Comparison of ENCODE assay signal across 14 cellular contexts in genomic region chr10:121695731-121696464, GRCh38.
DNase-seq lines count a peak whose midpoint lies in the region; ATAC-seq, FAIRE-seq and TF ChIP-seq lines count a peak whose summit lies in the region.
"Had no signal": no experiment of that assay in that cellular context is flagged by ENCODE, and none has a peak within 500 bp of the region (broad histone marks: within the 10 kb centered on the region; RNA-seq: fewer than 3 reads in every experiment).

No MANE protein-coding gene starts in this region.

- intact Hi-C loops in mammary epithelial cell (cut with micrococcal nuclease) = no loop called here

- FAIRE-seq in keratinocyte (lab: Jason Lieb, UNC) = peak; percentile 39

- CTCF ChIA-PET in mammary epithelial cell (lab: Charles Lee; ENCODE audit: low non-redundant PET) = no interaction called here

- H3F3A ChIP-seq in GM23338 (replicated peaks; ENCODE audit: low read depth) = no peaks in the 10 kb centered on the region

- H3K9me1 ChIP-seq in keratinocyte (ENCODE audit: control insufficient read depth, extremely low read depth, insufficient read depth, low read length) = no peaks in the 10 kb centered on the region

- H3K36me3 ChIP-seq in GM23338 (ENCODE audit: insufficient read depth) (no peaks in the 10 kb centered on the region), mammary epithelial cell (ENCODE audit: insufficient read depth, low read length) (no peaks in the 10 kb centered on the region), keratinocyte (ENCODE audit: control insufficient read depth in 2 of 2, extremely low read depth in 1 of 2, insufficient read depth in 2 of 2, low read length in 2 of 2) (no peaks in the 10 kb centered on the region)
- H3K36me3 ChIP-seq: BE2C had no signal

- H3K4me3 ChIP-seq in GM23338 (no peak overlapping the region), mammary epithelial cell (replicated peaks in 1 of 3; ENCODE audit: insufficient read depth in 1 of 3, low read depth in 2 of 3, low read length in 3 of 3) (no peak overlapping the region), keratinocyte (ENCODE audit: control insufficient read depth in 2 of 3, extremely low read depth in 1 of 3, insufficient read depth in 2 of 3, low read depth in 1 of 3, low read length in 3 of 3) (no peak overlapping the region)
- H3K4me3 ChIP-seq: PC-9 had no signal

- H3K9me3 ChIP-seq in mammary epithelial cell (replicated peaks; ENCODE audit: insufficient read depth, low read length) (no peaks in the 10 kb centered on the region), keratinocyte (ENCODE audit: control insufficient read depth, low read depth, low read length) (no peaks in the 10 kb centered on the region)
- H3K9me3 ChIP-seq: BE2C had no signal

- H3K4me1 ChIP-seq in GM23338 (ENCODE audit: insufficient read depth) (peaks cover 7% of the 10 kb centered on the region), mammary epithelial cell (ENCODE audit: insufficient read depth, low read length) (peaks cover 23% of the 10 kb centered on the region), keratinocyte (ENCODE audit: control insufficient read depth, extremely low read depth, insufficient read depth, low read length) (peaks cover 29% of the 10 kb centered on the region)

- H3K9ac ChIP-seq in mammary epithelial cell (ENCODE audit: insufficient read depth, low read length) (no peak overlapping the region), keratinocyte (ENCODE audit: control insufficient read depth, extremely low read depth, insufficient read depth, low read length) (peak overlapping the region; percentile 43)

- no peaks in the 10 kb centered on the region for H4K20me1 ChIP-seq in GM23338 (replicated peaks; ENCODE audit: insufficient read depth)
- no peaks in the 10 kb centered on the region for H4K20me1 ChIP-seq in mammary epithelial cell (ENCODE audit: insufficient read depth, low read length)
- H4K20me1 ChIP-seq in keratinocyte (ENCODE audit: control insufficient read depth, extremely low read depth, insufficient read depth, low read length) = no peaks in the 10 kb centered on the region

- WGBS in mammary epithelial cell (ENCODE audit: low coverage, missing lambda C conversion rate) = 20% methylated on average over 7 of the region's 7 CpGs

- H3K79me2 ChIP-seq in GM23338 (replicated peaks; ENCODE audit: insufficient read depth) (no peaks in the 10 kb centered on the region), mammary epithelial cell (ENCODE audit: insufficient read depth, low read length) (no peaks in the 10 kb centered on the region), keratinocyte (ENCODE audit: control insufficient read depth, insufficient read depth, low read length) (no peaks in the 10 kb centered on the region)

- H3K27ac ChIP-seq in GM23338 (ENCODE audit: low read depth) (no peak overlapping the region), mammary epithelial cell (ENCODE audit: insufficient read depth, low read depth, low read length) (no peak overlapping the region), keratinocyte (ENCODE audit: control insufficient read depth, insufficient read depth, low read length) (peak overlapping the region; percentile 87)
- H3K27ac ChIP-seq: PC-9 had no signal

- peaks cover 3% of the 10 kb centered on the region; the same call in 1 of the 3 replicates for H3K36me3 Mint-ChIP-seq in GM23338 (ENCODE audit: low read depth)
- no peaks in the 10 kb centered on the region for H3K36me3 Mint-ChIP-seq in progenitor cell of endocrine pancreas (ENCODE audit: insufficient read depth)
- H3K36me3 Mint-ChIP-seq: CD8-positive, alpha-beta T cell had no signal

- 0 out of 2 replicates have a peak, but pooled peaks cover 6% of the 10 kb centered on the region for H3K9me2 ChIP-seq in GM23338 (ENCODE audit: insufficient read depth)

- no peak overlapping the region for H3K4me3 Mint-ChIP-seq in GM23338
- H3K4me3 Mint-ChIP-seq in progenitor cell of endocrine pancreas (ENCODE audit: low read depth) = no peak overlapping the region
- H3K4me3 Mint-ChIP-seq: CD8-positive, alpha-beta T cell had no signal

- dilution Hi-C loops in mammary epithelial cell (cut with HindIII; ENCODE audit: low sequenced_read_pairs) (no loop called here), keratinocyte (cut with MboI; ENCODE audit: extremely low pct_ligation_motif_present, low sequenced_read_pairs) (no loop called here)

- H3K9me3 Mint-ChIP-seq in GM23338 (peaks cover 9% of the 10 kb centered on the region; the same call in 1 of the 3 replicates), progenitor cell of endocrine pancreas (ENCODE audit: low read depth) (no peaks in the 10 kb centered on the region)

- in situ Hi-C loops in mammary epithelial cell (cut with MboI; ENCODE audit: low sequenced_read_pairs in 2 of 2) = no loop called here

- H3K4me2 ChIP-seq in GM23338 (no peak overlapping the region), mammary epithelial cell (ENCODE audit: insufficient read depth, low read depth, low read length) (peak overlapping the region; percentile 38), keratinocyte (ENCODE audit: control insufficient read depth, extremely low read depth, insufficient read depth, low read depth, low read length) (peak overlapping the region; percentile 60)
- H3K4me2 ChIP-seq: PC-9 had no signal

- no peak for ATAC-seq in GM23338
- no peak for ATAC-seq in HG02623 (IDR thresholded peaks at IDR 0.05; ENCODE audit: unreplicated experiment)
- ATAC-seq: CD8-positive, alpha-beta T cell had no signal

- no TSS peak for BruUV-seq in mammary epithelial cell (replicated peaks; lab: Mats Ljungman, UMichigan)

- 0 out of 2 replicates have a peak overlapping the region, but pooled peaks have one; percentile 52 for H2AFZ ChIP-seq in GM23338
- H2AFZ ChIP-seq in mammary epithelial cell (ENCODE audit: low read depth, low read length) = peak overlapping the region; percentile 59
- H2AFZ ChIP-seq in keratinocyte (ENCODE audit: control insufficient read depth, low read length) = peak overlapping the region; percentile 55
- H2AFZ ChIP-seq: PC-9 had no signal

- H3K27ac Mint-ChIP-seq in GM23338 = no peak overlapping the region
- H3K27ac Mint-ChIP-seq in progenitor cell of endocrine pancreas = peak overlapping the region; percentile 53
- H3K27ac Mint-ChIP-seq: CD8-positive, alpha-beta T cell had no signal

- H3K4me1 Mint-ChIP-seq in GM23338 (peaks cover 16% of the 10 kb centered on the region; the same call in 2 of the 3 replicates), progenitor cell of endocrine pancreas (ENCODE audit: low read depth) (peaks cover 13% of the 10 kb centered on the region)

- H3K27me3 Mint-ChIP-seq in GM23338 (ENCODE audit: insufficient read depth, low read depth, poor library complexity) = no peaks in the 10 kb centered on the region
- H3K27me3 Mint-ChIP-seq in progenitor cell of endocrine pancreas = no peaks in the 10 kb centered on the region

- H3K27me3 ChIP-seq in GM23338 (ENCODE audit: insufficient read depth) = no peaks in the 10 kb centered on the region
- H3K27me3 ChIP-seq in mammary epithelial cell (ENCODE audit: insufficient read depth, low read length) = no peaks in the 10 kb centered on the region
- H3K27me3 ChIP-seq in keratinocyte (ENCODE audit: control insufficient read depth, extremely low read depth, insufficient read depth, low read length) = no peaks in the 10 kb centered on the region
- H3K27me3 ChIP-seq: BE2C had no signal

- TF ChIP-seq CTCF in GM23338 (conservative IDR thresholded peaks at IDR 0.05; ENCODE audit: low read depth in 2 of 2) = no peak
- TF ChIP-seq CTCF in mammary epithelial cell (conservative IDR thresholded peaks at IDR 0.05 in 1 of 2, IDR thresholded peaks at IDR 0.05 in 1 of 2; ENCODE audit: extremely low read depth in 1 of 2, insufficient read depth in 1 of 2, low read depth in 1 of 2, low read length in 2 of 2) = no peak
- no peak for TF ChIP-seq CTCF in keratinocyte (optimal IDR thresholded peaks at IDR 0.05 in 1 of 3, IDR thresholded peaks at IDR 0.05 in 1 of 3, conservative IDR thresholded peaks at IDR 0.05 in 1 of 3; ENCODE audit: extremely low read depth in 1 of 3, insufficient read depth in 2 of 3, low read length in 3 of 3)
- no peak for TF ChIP-seq CTCF in progenitor cell of endocrine pancreas (IDR thresholded peaks at IDR 0.05; ENCODE audit: unreplicated experiment)

- DNase-seq in GM23338 (ENCODE audit: low spot score) (no peak), mammary epithelial cell (peak; percentile 90), keratinocyte (ENCODE audit: low read depth, low spot score) (no peak), progenitor cell of endocrine pancreas (ENCODE audit: low spot score, unreplicated experiment) (no peak), epidermal melanocyte (ENCODE audit: insufficient read length, low spot score) (no peak), NCI-H774 (lab: John Stamatoyannopoulos, UW) (no peak), Ammon's horn (ENCODE audit: low spot score) (no peak)
- DNase-seq: CD8-positive, alpha-beta T cell; GF-D8; NCI-H1436; NCI-H510A treated with DMSO at 0.1 percent for 48 hours; PC-9 had no signal

TF ChIP-seq in GM23338, 12 proteins besides CTCF, POLR2A, EP300 and RAD21 (continues in another document):
- TF ChIP-seq POLR2AphosphoS5 (IDR thresholded peaks at IDR 0.05; ENCODE audit: low read depth) (no peak), CREB1 (CRISPR knock-in tag; IDR thresholded peaks at IDR 0.05; ENCODE audit: low read depth) (no peak), ZNF331 (CRISPR knock-in tag; IDR thresholded peaks at IDR 0.05; ENCODE audit: low read depth) (no peak), REST (IDR thresholded peaks at IDR 0.05; ENCODE audit: unreplicated experiment) (no peak)
